ENCODE assay signal across 1 cellular context in the genomic region with DNA sequence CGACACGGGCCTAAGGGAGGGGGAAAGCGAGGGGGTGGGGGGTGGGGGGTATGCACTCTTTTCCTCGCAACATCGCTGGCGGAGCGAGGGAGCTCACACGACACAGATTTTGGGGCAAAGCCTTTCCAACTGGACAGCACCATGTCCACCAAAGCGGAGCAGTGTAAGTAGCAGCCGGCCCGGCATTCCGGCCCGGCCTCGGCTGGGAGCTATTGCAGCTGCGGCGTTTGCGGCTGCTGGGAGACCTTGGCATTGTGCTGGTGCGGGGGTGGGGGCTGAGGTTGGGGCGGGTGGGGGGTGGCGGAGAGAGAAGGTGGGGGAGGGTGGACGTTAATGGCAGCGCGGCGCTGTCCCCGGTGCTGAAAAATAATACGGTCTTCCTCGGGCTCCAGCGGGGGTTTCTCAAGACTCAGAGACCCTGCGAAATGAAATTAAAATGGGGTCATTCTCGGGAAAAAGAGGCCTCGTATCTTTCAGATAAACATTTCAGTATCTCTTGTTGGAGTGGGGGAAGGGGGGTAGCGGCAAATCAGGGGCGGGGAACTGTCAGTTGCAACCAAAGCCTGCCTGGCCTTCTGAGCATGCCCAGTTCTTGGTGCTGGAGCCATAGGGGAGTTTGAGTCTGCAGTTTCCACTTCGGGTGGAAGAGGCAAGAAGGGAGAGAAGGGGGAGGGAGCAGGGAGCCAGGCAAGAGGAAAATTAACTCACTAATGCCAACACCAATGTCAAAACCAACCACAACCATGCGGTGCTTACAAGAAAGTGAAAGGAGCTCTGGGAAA.
A peak's percentile ranks its signal among the peaks of the same experiment; 100 is the strongest.
TF ChIP-seq lines count a peak whose summit lies in the region.

A gene (plus strand): TSS at position 51 of the 782 bp plus-strand sequence. CDS start 91 bp downstream, at position 142.

TF ChIP-seq in HEK293, 187 proteins besides CTCF, POLR2A, EP300 and RAD21 (continued from another document):
- TF ChIP-seq, protein P1, sequence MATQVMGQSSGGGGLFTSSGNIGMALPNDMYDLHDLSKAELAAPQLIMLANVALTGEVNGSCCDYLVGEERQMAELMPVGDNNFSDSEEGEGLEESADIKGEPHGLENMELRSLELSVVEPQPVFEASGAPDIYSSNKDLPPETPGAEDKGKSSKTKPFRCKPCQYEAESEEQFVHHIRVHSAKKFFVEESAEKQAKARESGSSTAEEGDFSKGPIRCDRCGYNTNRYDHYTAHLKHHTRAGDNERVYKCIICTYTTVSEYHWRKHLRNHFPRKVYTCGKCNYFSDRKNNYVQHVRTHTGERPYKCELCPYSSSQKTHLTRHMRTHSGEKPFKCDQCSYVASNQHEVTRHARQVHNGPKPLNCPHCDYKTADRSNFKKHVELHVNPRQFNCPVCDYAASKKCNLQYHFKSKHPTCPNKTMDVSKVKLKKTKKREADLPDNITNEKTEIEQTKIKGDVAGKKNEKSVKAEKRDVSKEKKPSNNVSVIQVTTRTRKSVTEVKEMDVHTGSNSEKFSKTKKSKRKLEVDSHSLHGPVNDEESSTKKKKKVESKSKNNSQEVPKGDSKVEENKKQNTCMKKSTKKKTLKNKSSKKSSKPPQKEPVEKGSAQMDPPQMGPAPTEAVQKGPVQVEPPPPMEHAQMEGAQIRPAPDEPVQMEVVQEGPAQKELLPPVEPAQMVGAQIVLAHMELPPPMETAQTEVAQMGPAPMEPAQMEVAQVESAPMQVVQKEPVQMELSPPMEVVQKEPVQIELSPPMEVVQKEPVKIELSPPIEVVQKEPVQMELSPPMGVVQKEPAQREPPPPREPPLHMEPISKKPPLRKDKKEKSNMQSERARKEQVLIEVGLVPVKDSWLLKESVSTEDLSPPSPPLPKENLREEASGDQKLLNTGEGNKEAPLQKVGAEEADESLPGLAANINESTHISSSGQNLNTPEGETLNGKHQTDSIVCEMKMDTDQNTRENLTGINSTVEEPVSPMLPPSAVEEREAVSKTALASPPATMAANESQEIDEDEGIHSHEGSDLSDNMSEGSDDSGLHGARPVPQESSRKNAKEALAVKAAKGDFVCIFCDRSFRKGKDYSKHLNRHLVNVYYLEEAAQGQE (tag by site-specific recombination; IDR thresholded peaks at IDR 0.05), result peak; percentile 91
